Comparison of ENCODE assay signal across 1 cellular context in genomic region chr19:11737964-11738745, GRCh38.
TF ChIP-seq lines count a peak whose summit lies in the region.

No MANE protein-coding gene starts in this region.

TF ChIP-seq in K562, 482 proteins besides CTCF, POLR2A, EP300 and RAD21 (continued from another document and continues in another):
- TF ChIP-seq AFF4 (CRISPR knock-in tag; IDR thresholded peaks at IDR 0.05) (0 out of 2 replicates have a peak, but pooled peaks have one; percentile 65), SETDB1 (IDR thresholded peaks at IDR 0.05; ENCODE audit: low read length) (no peak), ATF3 (IDR thresholded peaks at IDR 0.05) (no peak), ATF3 (CRISPR knock-in tag; conservative IDR thresholded peaks at IDR 0.05) (no peak; the same call in 1 of the 2 replicates), DPF2 (IDR thresholded peaks at IDR 0.05) (peak; percentile 45; the same call in 1 of the 2 replicates), CHD1 (IDR thresholded peaks at IDR 0.05; ENCODE audit: low read length) (peak; percentile 70), GATA2 (CRISPR knock-in tag; IDR thresholded peaks at IDR 0.05) (peak; percentile 77), RFX7 (CRISPR knock-in tag; IDR thresholded peaks at IDR 0.05) (no peak), THRB (CRISPR knock-in tag; conservative IDR thresholded peaks at IDR 0.05) (no peak), TGIF2 (CRISPR knock-in tag; IDR thresholded peaks at IDR 0.05) (peak; percentile 92; the same call in 1 of the 2 replicates), ZNF398 (CRISPR knock-in tag; IDR thresholded peaks at IDR 0.05) (no peak), XRCC5 (IDR thresholded peaks at IDR 0.05; ENCODE audit: low read depth, low read length) (0 out of 2 replicates have a peak, but pooled peaks have one; percentile 26), SMAD2 (IDR thresholded peaks at IDR 0.05; ENCODE audit: low read depth, low read length) (no peak), ZNF3 (CRISPR knock-in tag; IDR thresholded peaks at IDR 0.05) (no peak), CCNT2 (IDR thresholded peaks at IDR 0.05; ENCODE audit: borderline replicate concordance, extremely low read depth, insufficient read length, low read depth, low read length) (peak; percentile 52), SMAD1 (IDR thresholded peaks at IDR 0.05; ENCODE audit: low read depth, low read length, partially characterized antibody) (no peak), ZEB2 (IDR thresholded peaks at IDR 0.05) (peak; percentile 23; the same call in 1 of the 2 replicates), ZNF324 (CRISPR knock-in tag; IDR thresholded peaks at IDR 0.05) (no peak), ARID1B (IDR thresholded peaks at IDR 0.05) (peak; percentile 20; the same call in 1 of the 2 replicates), ZBTB7A (IDR thresholded peaks at IDR 0.05; ENCODE audit: borderline replicate concordance, control insufficient read depth, low read depth, low read length) (peak; percentile 9; the same call in 1 of the 2 replicates), ZBTB17 (CRISPR knock-in tag; IDR thresholded peaks at IDR 0.05) (no peak), PYGO2 (tag; IDR thresholded peaks at IDR 0.05) (no peak), SIN3A (IDR thresholded peaks at IDR 0.05; ENCODE audit: borderline replicate concordance in 2 of 2, control insufficient read depth in 1 of 2, low read depth in 2 of 2, low read length in 2 of 2) (no peak), CXXC5 (CRISPR knock-in tag; IDR thresholded peaks at IDR 0.05) (peak; percentile 21; the same call in 1 of the 2 replicates), ZC3H8 (IDR thresholded peaks at IDR 0.05) (0 out of 2 replicates have a peak, but pooled peaks have one; percentile 43), AFF1 (IDR thresholded peaks at IDR 0.05; ENCODE audit: low read depth in 1 of 2, partially characterized antibody in 2 of 2) (no peak), TCF3 (CRISPR knock-in tag; IDR thresholded peaks at IDR 0.05) (no peak), SMARCE1 (IDR thresholded peaks at IDR 0.05) (peak; percentile 56), DACH1 (IDR thresholded peaks at IDR 0.05; ENCODE audit: partially characterized antibody) (no peak), JUND (IDR thresholded peaks at IDR 0.05; ENCODE audit: borderline replicate concordance, low read depth, low read length) (no peak), JUND (tag; IDR thresholded peaks at IDR 0.05; ENCODE audit: borderline replicate concordance, low read depth, low read length) (peak; percentile 13; the same call in 1 of the 3 replicates), ZNF431 (CRISPR knock-in tag; IDR thresholded peaks at IDR 0.05) (0 out of 2 replicates have a peak, but pooled peaks have one; percentile 38), KAT7 (CRISPR knock-in tag; IDR thresholded peaks at IDR 0.05; ENCODE audit: borderline replicate concordance) (peak; percentile 60; the same call in 1 of the 2 replicates), ESRRA (IDR thresholded peaks at IDR 0.05; ENCODE audit: borderline replicate concordance, low read depth) (peak; percentile 45; the same call in 1 of the 2 replicates), SPI1 (IDR thresholded peaks at IDR 0.05; ENCODE audit: borderline replicate concordance, low read depth, low read length) (peak; percentile 21; the same call in 1 of the 2 replicates), CREM (IDR thresholded peaks at IDR 0.05; ENCODE audit: low read depth) (0 out of 2 replicates have a peak, but pooled peaks have one; percentile 13), ZNF766 (CRISPR knock-in tag; conservative IDR thresholded peaks at IDR 0.05) (0 out of 2 replicates have a peak, but pooled peaks have one; percentile 44), SMC3 (conservative IDR thresholded peaks at IDR 0.05; ENCODE audit: insufficient read depth, low read depth, low read length) (0 out of 2 replicates have a peak, but pooled peaks have one; percentile 4), THAP12 (CRISPR knock-in tag; IDR thresholded peaks at IDR 0.05) (no peak)
- TF ChIP-seq, protein P1, sequence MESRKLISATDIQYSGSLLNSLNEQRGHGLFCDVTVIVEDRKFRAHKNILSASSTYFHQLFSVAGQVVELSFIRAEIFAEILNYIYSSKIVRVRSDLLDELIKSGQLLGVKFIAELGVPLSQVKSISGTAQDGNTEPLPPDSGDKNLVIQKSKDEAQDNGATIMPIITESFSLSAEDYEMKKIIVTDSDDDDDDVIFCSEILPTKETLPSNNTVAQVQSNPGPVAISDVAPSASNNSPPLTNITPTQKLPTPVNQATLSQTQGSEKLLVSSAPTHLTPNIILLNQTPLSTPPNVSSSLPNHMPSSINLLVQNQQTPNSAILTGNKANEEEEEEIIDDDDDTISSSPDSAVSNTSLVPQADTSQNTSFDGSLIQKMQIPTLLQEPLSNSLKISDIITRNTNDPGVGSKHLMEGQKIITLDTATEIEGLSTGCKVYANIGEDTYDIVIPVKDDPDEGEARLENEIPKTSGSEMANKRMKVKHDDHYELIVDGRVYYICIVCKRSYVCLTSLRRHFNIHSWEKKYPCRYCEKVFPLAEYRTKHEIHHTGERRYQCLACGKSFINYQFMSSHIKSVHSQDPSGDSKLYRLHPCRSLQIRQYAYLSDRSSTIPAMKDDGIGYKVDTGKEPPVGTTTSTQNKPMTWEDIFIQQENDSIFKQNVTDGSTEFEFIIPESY (CRISPR knock-in tag; IDR thresholded peaks at IDR 0.05) = 0 out of 2 replicates have a peak, but pooled peaks have one; percentile 14
- TF ChIP-seq, protein P2, sequence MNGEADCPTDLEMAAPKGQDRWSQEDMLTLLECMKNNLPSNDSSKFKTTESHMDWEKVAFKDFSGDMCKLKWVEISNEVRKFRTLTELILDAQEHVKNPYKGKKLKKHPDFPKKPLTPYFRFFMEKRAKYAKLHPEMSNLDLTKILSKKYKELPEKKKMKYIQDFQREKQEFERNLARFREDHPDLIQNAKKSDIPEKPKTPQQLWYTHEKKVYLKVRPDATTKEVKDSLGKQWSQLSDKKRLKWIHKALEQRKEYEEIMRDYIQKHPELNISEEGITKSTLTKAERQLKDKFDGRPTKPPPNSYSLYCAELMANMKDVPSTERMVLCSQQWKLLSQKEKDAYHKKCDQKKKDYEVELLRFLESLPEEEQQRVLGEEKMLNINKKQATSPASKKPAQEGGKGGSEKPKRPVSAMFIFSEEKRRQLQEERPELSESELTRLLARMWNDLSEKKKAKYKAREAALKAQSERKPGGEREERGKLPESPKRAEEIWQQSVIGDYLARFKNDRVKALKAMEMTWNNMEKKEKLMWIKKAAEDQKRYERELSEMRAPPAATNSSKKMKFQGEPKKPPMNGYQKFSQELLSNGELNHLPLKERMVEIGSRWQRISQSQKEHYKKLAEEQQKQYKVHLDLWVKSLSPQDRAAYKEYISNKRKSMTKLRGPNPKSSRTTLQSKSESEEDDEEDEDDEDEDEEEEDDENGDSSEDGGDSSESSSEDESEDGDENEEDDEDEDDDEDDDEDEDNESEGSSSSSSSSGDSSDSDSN (IDR thresholded peaks at IDR 0.05; ENCODE audit: borderline replicate concordance in 1 of 2, low read depth in 2 of 2, low read length in 2 of 2) = peak in 1 of 2 experiments; percentile 53; a peak in 1 of 4 replicates
